In the genomic region with DNA sequence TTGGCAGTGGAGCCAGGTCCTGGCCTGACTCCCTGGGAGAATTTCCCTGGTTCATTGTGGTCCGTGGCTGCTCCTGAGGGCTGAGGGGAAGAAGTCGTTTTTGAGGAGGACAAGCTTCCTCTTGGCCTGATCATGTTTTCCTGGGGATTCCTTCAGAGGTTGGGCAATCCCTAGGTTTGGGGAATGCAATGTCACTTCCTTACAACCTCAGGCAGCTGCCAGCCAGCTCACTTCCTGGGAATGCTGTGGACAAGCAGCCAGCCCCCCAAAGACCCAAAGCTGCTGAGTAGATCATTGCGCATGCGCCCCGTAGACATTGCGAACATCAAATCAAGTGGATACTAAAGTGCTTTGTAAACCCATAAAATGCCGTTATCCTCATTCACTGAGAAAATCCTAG, we compare ENCODE assay signal across 14 cellular contexts. TPM values are rescaled to one million over a fixed set of nuclear protein-coding genes. Genes with fewer than 3 reads are reported as not detected.
A peak's percentile ranks its signal among the peaks of the same experiment; 100 is the strongest.
DNase-seq lines count a peak whose midpoint lies in the region; TF ChIP-seq lines count a peak whose summit lies in the region.
"Had no signal": no experiment of that assay in that cellular context is flagged by ENCODE, and none has a peak within 500 bp of the region (broad histone marks: within the 10 kb centered on the region; RNA-seq: fewer than 3 reads in every experiment).

No MANE protein-coding gene starts in this region.

- DNase-seq in AG08396 (ENCODE audit: low spot score) (peak; percentile 72), HT1080 (ENCODE audit: low read depth) (peak; percentile 90), astrocyte of the spinal cord (ENCODE audit: low read depth, low spot score) (peak; percentile 18), kidney tubule cell (ENCODE audit: low spot score) (peak; percentile 68), Karpas-422 (no peak), NCI-H446 (lab: John Stamatoyannopoulos, UW) (no peak), HK-2 (ENCODE audit: unreplicated experiment) (no peak), activated gamma-delta T cell (lab: John Stamatoyannopoulos, UW) (no peak)
- DNase-seq: activated CD4-positive, alpha-beta T cell treated with anti-CD3 and anti-CD28 coated beads, Interleukin-2, amount 50 U/mL, for 48 hours; NCI-H2227 treated with DMSO at 0.1 percent for 48 hours; OCI-M1; ovary had no signal

- H4K20me1 ChIP-seq in Karpas-422 (ENCODE audit: insufficient read depth, low read depth, low read length): no peaks in the 10 kb centered on the region

- no peaks in the 10 kb centered on the region for H3K79me2 ChIP-seq in Karpas-422 (ENCODE audit: low read length)

- no peak overlapping the region for H3K4me2 ChIP-seq in Karpas-422 (ENCODE audit: low read depth, low read length, poor library complexity, severe bottlenecking)

- no peaks in the 10 kb centered on the region for H3K36me3 ChIP-seq in Karpas-422 (ENCODE audit: insufficient read depth, low read length)
- H3K36me3 ChIP-seq: cardiac muscle cell, ovary had no signal

- no peak overlapping the region for H3K9ac ChIP-seq in Karpas-422 (ENCODE audit: low read length)

- no peak overlapping the region for H2AFZ ChIP-seq in Karpas-422 (ENCODE audit: low read length)

- no peaks in the 10 kb centered on the region for H3K4me1 ChIP-seq in Karpas-422 (ENCODE audit: low read length)

- no peaks in the 10 kb centered on the region for H3K27me3 ChIP-seq in Karpas-422 (ENCODE audit: low read length)
- H3K27me3 ChIP-seq: cardiac muscle cell, ovary had no signal

- H3K9me3 ChIP-seq in Karpas-422 (ENCODE audit: low read length): no peaks in the 10 kb centered on the region
- H3K9me3 ChIP-seq: ovary had no signal

- H3K4me3 ChIP-seq in astrocyte of the spinal cord (ENCODE audit: low read depth, low read length) (no peak overlapping the region), Karpas-422 (ENCODE audit: low read length) (no peak overlapping the region)
- H3K4me3 ChIP-seq: cardiac muscle cell, lung, ovary had no signal

- TF ChIP-seq CTCF in astrocyte of the spinal cord (IDR thresholded peaks at IDR 0.05; ENCODE audit: low read depth, low read length): no peak

- no peaks in the 10 kb centered on the region for H3K9me2 ChIP-seq in Karpas-422 (replicated peaks; ENCODE audit: insufficient read depth, low read length)

- in situ Hi-C loops in astrocyte of the spinal cord (cut with HindIII; ENCODE audit: low sequenced_read_pairs): no loop called here

- no peak overlapping the region for H3K27ac ChIP-seq in Karpas-422 (ENCODE audit: low read length)
- H3K27ac ChIP-seq: cardiac muscle cell, ovary had no signal

RNA-seq across cellular contexts. Expression of gene DNMT3A, which starts 7.7 kb away (rescaled TPM):
- 3.3 and 4.3 TPM in 2 replicates for total RNA-seq in HT1080 (2014; rRNA removed; shearing (Covaris generic))
- polyA plus RNA-seq in HT1080 (2015; cell fraction: cytosol; rRNA removed): 4.0 and 4.5 TPM in 2 replicates
- 8.8 and 10.2 TPM in 2 replicates for polyA plus RNA-seq in HT1080 (2015; cell fraction: nucleus; rRNA removed)
- 0.97 and 1.6 TPM in 2 replicates for total RNA-seq in Karpas-422 (2014; rRNA removed; shearing (Covaris generic); ENCODE audit: low replicate concordance)

Comparison
In these comparisons a context has a peak if more than half of its experiments do, and no peak if none do; other contexts are left out.
1. DNase-seq: peak in AG08396 (single experiment), HT1080 (single experiment), astrocyte of the spinal cord (single experiment) and kidney tubule cell (single experiment); none in Karpas-422 (single experiment), NCI-H446 (0 of 2), HK-2 (single experiment) and activated gamma-delta T cell (single experiment).